In genomic region chr4:137688651-137689050, GRCh38 we compare ENCODE assay signal across 29 cellular contexts.
"Had no signal": no experiment of that assay in that cellular context is flagged by ENCODE, and none has a peak within 500 bp of the region (broad histone marks: within the 10 kb centered on the region; RNA-seq: fewer than 3 reads in every experiment).

No MANE protein-coding gene starts in this region.

- ATAC-seq: activated naive CD4-positive, alpha-beta T cell treated with anti-CD3 and anti-CD28 coated beads, Interleukin-2, amount 50 U/mL, for 72 hours; activated T-cell treated with anti-CD3 and anti-CD28 coated beads, Interleukin-2, amount 50 U/mL, for 72 hours; esophagus mucosa; foreskin keratinocyte; gastrocnemius medialis; heart left ventricle had no signal

- H3K4me3 ChIP-seq: ascending aorta, coronary artery, dorsolateral prefrontal cortex, gastrocnemius medialis, heart left ventricle had no signal

- H3K9me3 ChIP-seq: ascending aorta, gastrocnemius medialis, heart left ventricle had no signal

- H3K36me3 ChIP-seq: ascending aorta, brain microvascular endothelial cell, gastrocnemius medialis, heart left ventricle had no signal

- DNase-seq: activated CD4-positive, alpha-beta memory T cell treated with anti-CD3 and anti-CD28 coated beads, Interleukin-2, amount 10 ng/mL, durations not matched to agents 7 days and 5 days; activated CD4-positive, alpha-beta T cell treated with anti-CD3 and anti-CD28 coated beads for 4 hours; activated CD4-positive, alpha-beta T cell treated with anti-CD3 and anti-CD28 coated beads, Interleukin-2, amount 10 ng/mL, durations not matched to agents 7 days and 5 days; activated CD4-positive, alpha-beta T cell treated with anti-CD3 and anti-CD28 coated beads, Interleukin-2, amount 50 U/mL, for 4 hours; activated CD4-positive, CD25-positive, alpha-beta regulatory T cell; activated CD4-positive, CD25-positive, alpha-beta regulatory T cell treated with anti-CD3 and anti-CD28 coated beads, Interleukin-2, amount 50 U/mL, for 72 hours; activated CD8-positive, alpha-beta memory T cell treated with anti-CD3 and anti-CD28 coated beads, Interleukin-2, amount 50 U/mL, for 48 hours; activated gamma-delta T cell; activated naive CD4-positive, alpha-beta T cell; activated naive CD4-positive, alpha-beta T cell treated with anti-CD3 and anti-CD28 coated beads, Interleukin-2, amount 10 ng/mL, durations not matched to agents 7 days and 5 days; activated naive CD8-positive, alpha-beta T cell treated with anti-CD3 and anti-CD28 coated beads, Interleukin-2, amount 10 ng/mL, durations not matched to agents 7 days and 5 days; activated T-cell treated with anti-CD3 and anti-CD28 coated beads for 4 hours; activated T-cell treated with anti-CD3 and anti-CD28 coated beads, Interleukin-2, amount 50 U/mL, for 24 hours; activated T-cell treated with anti-CD3 and anti-CD28 coated beads, Interleukin-2, amount 50 U/mL, for 72 hours; brain microvascular endothelial cell; dorsolateral prefrontal cortex; effector memory CD4-positive, alpha-beta T cell; endodermal cell; foreskin keratinocyte; gastrocnemius medialis; glutamatergic neuron; heart left ventricle; T-helper 2 cell had no signal

- H3K27ac Mint-ChIP-seq: activated CD4-positive, alpha-beta memory T cell treated with anti-CD3 and anti-CD28 coated beads, Interleukin-2, amount 10 ng/mL, durations not matched to agents 7 days and 5 days; activated CD4-positive, alpha-beta T cell treated with anti-CD3 and anti-CD28 coated beads, Interleukin-2, amount 10 ng/mL, durations not matched to agents 7 days and 5 days; activated naive CD4-positive, alpha-beta T cell treated with anti-CD3 and anti-CD28 coated beads, Interleukin-2, amount 10 ng/mL, durations not matched to agents 7 days and 5 days; activated naive CD4-positive, alpha-beta T cell treated with anti-CD3 and anti-CD28 coated beads, Interleukin-2, amount 50 U/mL, for 72 hours; activated naive CD8-positive, alpha-beta T cell treated with anti-CD3 and anti-CD28 coated beads, Interleukin-2, amount 10 ng/mL, durations not matched to agents 7 days and 5 days; activated T-cell treated with anti-CD3 and anti-CD28 coated beads, Interleukin-2, amount 50 U/mL, for 24 hours; dendritic cell treated with granulocyte-macrophage colony-stimulating factor and Interleukin-4, amounts not matched to agents 40 ng/mL and 50 ng/mL, for 4 days; endodermal cell had no signal

- H3K27ac ChIP-seq: ascending aorta, brain microvascular endothelial cell, coronary artery, dorsolateral prefrontal cortex, foreskin keratinocyte, gastrocnemius medialis, heart left ventricle had no signal

- H3K27me3 Mint-ChIP-seq: activated CD4-positive, alpha-beta memory T cell treated with anti-CD3 and anti-CD28 coated beads, Interleukin-2, amount 10 ng/mL, durations not matched to agents 7 days and 5 days; activated CD4-positive, alpha-beta T cell treated with anti-CD3 and anti-CD28 coated beads, Interleukin-2, amount 10 ng/mL, durations not matched to agents 7 days and 5 days; activated naive CD4-positive, alpha-beta T cell treated with anti-CD3 and anti-CD28 coated beads, Interleukin-2, amount 10 ng/mL, durations not matched to agents 7 days and 5 days; activated naive CD8-positive, alpha-beta T cell treated with anti-CD3 and anti-CD28 coated beads, Interleukin-2, amount 10 ng/mL, durations not matched to agents 7 days and 5 days; activated T-cell treated with anti-CD3 and anti-CD28 coated beads, Interleukin-2, amount 50 U/mL, for 24 hours; central memory CD8-positive, alpha-beta T cell; dendritic cell treated with granulocyte-macrophage colony-stimulating factor and Interleukin-4, amounts not matched to agents 40 ng/mL and 50 ng/mL, for 4 days had no signal

- H3K4me3 Mint-ChIP-seq: activated CD4-positive, alpha-beta memory T cell treated with anti-CD3 and anti-CD28 coated beads, Interleukin-2, amount 10 ng/mL, durations not matched to agents 7 days and 5 days; activated CD4-positive, alpha-beta T cell treated with anti-CD3 and anti-CD28 coated beads, Interleukin-2, amount 10 ng/mL, durations not matched to agents 7 days and 5 days; activated naive CD4-positive, alpha-beta T cell treated with anti-CD3 and anti-CD28 coated beads, Interleukin-2, amount 10 ng/mL, durations not matched to agents 7 days and 5 days; activated naive CD8-positive, alpha-beta T cell treated with anti-CD3 and anti-CD28 coated beads, Interleukin-2, amount 10 ng/mL, durations not matched to agents 7 days and 5 days; activated T-cell treated with anti-CD3 and anti-CD28 coated beads, Interleukin-2, amount 50 U/mL, for 24 hours; activated T-cell treated with anti-CD3 and anti-CD28 coated beads, Interleukin-2, amount 50 U/mL, for 72 hours; central memory CD8-positive, alpha-beta T cell; dendritic cell treated with granulocyte-macrophage colony-stimulating factor and Interleukin-4, amounts not matched to agents 40 ng/mL and 50 ng/mL, for 4 days; endodermal cell had no signal

- H3K9me3 Mint-ChIP-seq: activated CD4-positive, alpha-beta memory T cell treated with anti-CD3 and anti-CD28 coated beads, Interleukin-2, amount 10 ng/mL, durations not matched to agents 7 days and 5 days; activated CD4-positive, alpha-beta T cell treated with anti-CD3 and anti-CD28 coated beads, Interleukin-2, amount 10 ng/mL, durations not matched to agents 7 days and 5 days; activated naive CD4-positive, alpha-beta T cell treated with anti-CD3 and anti-CD28 coated beads, Interleukin-2, amount 10 ng/mL, durations not matched to agents 7 days and 5 days; activated naive CD8-positive, alpha-beta T cell treated with anti-CD3 and anti-CD28 coated beads, Interleukin-2, amount 10 ng/mL, durations not matched to agents 7 days and 5 days; activated T-cell treated with anti-CD3 and anti-CD28 coated beads, Interleukin-2, amount 50 U/mL, for 24 hours; dendritic cell treated with granulocyte-macrophage colony-stimulating factor and Interleukin-4, amounts not matched to agents 40 ng/mL and 50 ng/mL, for 4 days; endodermal cell had no signal

- H3K27me3 ChIP-seq: ascending aorta, brain microvascular endothelial cell, dorsolateral prefrontal cortex, foreskin keratinocyte, gastrocnemius medialis, heart left ventricle had no signal

- H3K4me1 ChIP-seq: gastrocnemius medialis had no signal

- H3K36me3 Mint-ChIP-seq: activated naive CD4-positive, alpha-beta T cell treated with anti-CD3 and anti-CD28 coated beads, Interleukin-2, amount 10 ng/mL, durations not matched to agents 7 days and 5 days; activated naive CD4-positive, alpha-beta T cell treated with anti-CD3 and anti-CD28 coated beads, Interleukin-2, amount 50 U/mL, for 72 hours; activated naive CD8-positive, alpha-beta T cell treated with anti-CD3 and anti-CD28 coated beads, Interleukin-2, amount 10 ng/mL, durations not matched to agents 7 days and 5 days had no signal

- H3K4me1 Mint-ChIP-seq: activated CD4-positive, alpha-beta memory T cell treated with anti-CD3 and anti-CD28 coated beads, Interleukin-2, amount 10 ng/mL, durations not matched to agents 7 days and 5 days; activated CD4-positive, alpha-beta T cell treated with anti-CD3 and anti-CD28 coated beads, Interleukin-2, amount 10 ng/mL, durations not matched to agents 7 days and 5 days; activated naive CD4-positive, alpha-beta T cell treated with anti-CD3 and anti-CD28 coated beads, Interleukin-2, amount 10 ng/mL, durations not matched to agents 7 days and 5 days; activated naive CD8-positive, alpha-beta T cell treated with anti-CD3 and anti-CD28 coated beads, Interleukin-2, amount 10 ng/mL, durations not matched to agents 7 days and 5 days; central memory CD8-positive, alpha-beta T cell had no signal
